In the genomic region with DNA sequence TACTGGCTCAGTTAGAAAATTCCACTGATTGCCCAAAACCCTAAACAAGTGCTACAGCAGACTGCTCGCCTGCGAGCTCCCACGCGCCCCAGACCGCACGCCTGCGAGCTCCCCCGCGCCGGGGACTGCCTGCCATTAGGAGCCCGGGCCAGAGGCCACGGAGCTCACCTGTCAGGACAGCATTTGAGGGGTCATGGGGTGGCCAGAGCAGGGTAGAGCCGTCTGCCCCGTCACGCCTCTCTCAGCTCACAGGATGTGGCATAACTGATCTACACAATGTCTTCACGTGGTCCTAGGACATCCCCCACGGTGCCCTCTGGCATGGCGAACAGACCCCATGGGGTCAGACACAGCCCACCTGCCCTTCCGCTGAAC, we compare ENCODE assay signal across 28 cellular contexts. TPM values are rescaled to one million over a fixed set of nuclear protein-coding genes. Genes with fewer than 3 reads are reported as not detected.
A peak's percentile ranks its signal among the peaks of the same experiment; 100 is the strongest.
DNase-seq lines count a peak whose midpoint lies in the region; ATAC-seq and TF ChIP-seq lines count a peak whose summit lies in the region.
"Had no signal": no experiment of that assay in that cellular context is flagged by ENCODE, and none has a peak within 500 bp of the region (broad histone marks: within the 10 kb centered on the region; RNA-seq: fewer than 3 reads in every experiment).

No MANE protein-coding gene starts in this region.

- TF ChIP-seq CTCF in chondrocyte (IDR thresholded peaks at IDR 0.05) (no peak), osteoblast (IDR thresholded peaks at IDR 0.05; ENCODE audit: extremely low read depth, low read depth, low read length) (no peak), GM10248 (IDR thresholded peaks at IDR 0.05; ENCODE audit: control extremely low read depth, extremely low read depth, low read depth, missing control alignments) (no peak)

- H4K20me1 ChIP-seq in BLaER1 = peaks cover 21% of the 10 kb centered on the region
- H4K20me1 ChIP-seq in osteoblast (ENCODE audit: insufficient read depth, low read length) = no peaks in the 10 kb centered on the region

- H3K27me3 ChIP-seq in BLaER1 (no peaks in the 10 kb centered on the region), osteoblast (ENCODE audit: insufficient read depth, low read length) (peaks cover 3% of the 10 kb centered on the region)

- H3K4me2 ChIP-seq in BLaER1 (peak overlapping the region; percentile 74), osteoblast (ENCODE audit: insufficient read depth, low read length) (no peak overlapping the region)
- H3K4me2 ChIP-seq: GM23338 had no signal

- H3K4me1 ChIP-seq in BLaER1 (peaks cover 77% of the 10 kb centered on the region), osteoblast (ENCODE audit: insufficient read depth, low read length) (peaks cover 28% of the 10 kb centered on the region)
- H3K4me1 ChIP-seq: HAP-1 had no signal

- no peak overlapping the region for H3K27ac Mint-ChIP-seq in chondrocyte (ENCODE audit: unreplicated experiment)
- H3K27ac Mint-ChIP-seq: B cell, GM23338, HFFc6 had no signal

- DNase-seq in activated effector memory CD4-positive, alpha-beta T cell treated with anti-CD3 and anti-CD28 coated beads, Interleukin-2, amount 50 U/mL, for 16 hours = peak; percentile 39
- no peak for DNase-seq in activated effector memory CD4-positive, alpha-beta T cell treated with Interleukin-2 at 50 U/mL for 16 hours
- DNase-seq in chondrocyte (ENCODE audit: low spot score) = peak; percentile 85
- peak; percentile 70 for DNase-seq in osteoblast (ENCODE audit: insufficient read length, low spot score, missing footprints)
- no peak for DNase-seq in GM10248 (ENCODE audit: extremely low spot score)
- no peak for DNase-seq in D341Med (ENCODE audit: low spot score)
- DNase-seq: Calu3, DMS153, HFFc6, Karpas-422, NCI-H1092 treated with DMSO at 0.1 percent for 48 hours, NCI-H1436, NCI-H187, NCI-H2081 treated with DMSO at 0.1 percent for 48 hours, NCI-H2171, NCI-H226, NCI-H510A, NCI-H69, RPMI8226, SHP77 had no signal

- H3K27ac ChIP-seq in BLaER1 = peak overlapping the region; percentile 82
- H3K27ac ChIP-seq in osteoblast (ENCODE audit: low read depth, low read length) = no peak overlapping the region
- H3K27ac ChIP-seq: 22Rv1 had no signal

- no peaks in the 10 kb centered on the region for H3K79me2 ChIP-seq in osteoblast (ENCODE audit: insufficient read depth, low read length)

- H3K9me3 ChIP-seq in BLaER1 (peaks cover 5% of the 10 kb centered on the region; the same call in 1 of the 2 replicates), osteoblast (ENCODE audit: low read depth, low read length) (no peaks in the 10 kb centered on the region)
- H3K9me3 ChIP-seq: HAP-1 had no signal

- no peaks in the 10 kb centered on the region for H3K9me3 Mint-ChIP-seq in chondrocyte (ENCODE audit: low read depth)
- H3K9me3 Mint-ChIP-seq: HFFc6 had no signal

- H3K27me3 Mint-ChIP-seq in chondrocyte (ENCODE audit: low read depth) = no peaks in the 10 kb centered on the region

- POLR2A ChIA-PET in GM10248 (lab: Yijun Ruan, JAX) = no interaction called here

- CTCF ChIA-PET in GM10248 (lab: Yijun Ruan, JAX) = no interaction called here

- H3K4me1 Mint-ChIP-seq in chondrocyte (ENCODE audit: low read depth) = peaks cover 30% of the 10 kb centered on the region
- H3K4me1 Mint-ChIP-seq: B cell had no signal

- H2AFZ ChIP-seq in osteoblast (ENCODE audit: low read length) = no peak overlapping the region
- H2AFZ ChIP-seq: GM23338 had no signal

- TF ChIP-seq POLR2A in GM18505 (IDR thresholded peaks at IDR 0.05; ENCODE audit: borderline replicate concordance, extremely low read depth, insufficient read depth, insufficient read length) = no peak

- H3K36me3 ChIP-seq in BLaER1 (peaks cover 76% of the 10 kb centered on the region), osteoblast (ENCODE audit: insufficient read depth, low read length) (no peaks in the 10 kb centered on the region)

- no peak for ATAC-seq in GM18505 (IDR thresholded peaks at IDR 0.05; ENCODE audit: unreplicated experiment)
- ATAC-seq: GM23338 had no signal

- no peaks in the 10 kb centered on the region for H3K36me3 Mint-ChIP-seq in chondrocyte (ENCODE audit: low read depth)

- no peak overlapping the region for H3K4me3 Mint-ChIP-seq in chondrocyte (ENCODE audit: unreplicated experiment)
- H3K4me3 Mint-ChIP-seq: B cell, GM23338, HFFc6 had no signal

- no peak overlapping the region for H3K4me3 ChIP-seq in BLaER1
- H3K4me3 ChIP-seq in osteoblast (ENCODE audit: insufficient read depth, low read length) = no peak overlapping the region
- H3K4me3 ChIP-seq: GM23338, HAP-1 had no signal

- H3K9ac ChIP-seq in BLaER1 = peak overlapping the region; percentile 10; the same call in 1 of the 2 replicates

RNA-seq across cellular contexts. Expression of a gene that starts 29.1 kb away (rescaled TPM):
- total RNA-seq in chondrocyte (not detected in 3 replicates), osteoblast (under 0.01 TPM in 1 of 2 replicates, not detected in the other)
- total RNA-seq: B cell, Calu3, GM23338, HFFc6, M059J, SK-MEL-5 had no signal

RNA-seq across cellular contexts. Expression of a gene that starts 55.8 kb away (rescaled TPM):
- total RNA-seq in chondrocyte (8.0 to 10.4 TPM (median 9.6 TPM) in 3 replicates), osteoblast (4.3 and 6.2 TPM in 2 replicates)

RNA-seq across cellular contexts. Expression of a gene that starts 55.9 kb away (rescaled TPM):
- total RNA-seq in chondrocyte = 79.7 to 95.5 TPM (median 81.5 TPM) in 3 replicates
- 83.6 and 84.6 TPM in 2 replicates for total RNA-seq in osteoblast

Comparison
In these comparisons a context has a peak if more than half of its experiments do, and no peak if none do; other contexts are left out.
1. DNase-seq: peak in activated effector memory CD4-positive, alpha-beta T cell treated with anti-CD3 and anti-CD28 coated beads, Interleukin-2, amount 50 U/mL, for 16 hours (single experiment), chondrocyte (single experiment) and osteoblast (single experiment); none in activated effector memory CD4-positive, alpha-beta T cell treated with Interleukin-2 at 50 U/mL for 16 hours (single experiment), GM10248 (single experiment) and D341Med (single experiment).